Comparison of ENCODE assay signal across 17 cellular contexts in genomic region chr7:158302274-158303070, GRCh38.
DNase-seq lines count a peak whose midpoint lies in the region; ATAC-seq, FAIRE-seq and TF ChIP-seq lines count a peak whose summit lies in the region.
"Had no signal": no experiment of that assay in that cellular context is flagged by ENCODE, and none has a peak within 500 bp of the region (broad histone marks: within the 10 kb centered on the region; RNA-seq: fewer than 3 reads in every experiment).

No MANE protein-coding gene starts in this region.

- CTCF ChIA-PET in MCF 10A (lab: Yijun Ruan, JAX), result interaction anchor here (0.5 to 0.6 kb wide), 2 partner anchors 53 to 78 kb away, joined by 3 to 4 read pairs; no protein-coding TSS in a partner anchor

- no peak for FAIRE-seq in bronchial epithelial cell (lab: Jason Lieb, UNC)

- intact Hi-C loops in MCF 10A (cut with micrococcal nuclease) (no loop called here), breast epithelium (cut with DNase I; ENCODE audit: low total_unique reads) (loop anchor here (1.0 kb wide), 1 partner anchor 11 kb away; no protein-coding TSS in a partner anchor)

- H3K36me3 ChIP-seq in breast epithelium (no peaks in the 10 kb centered on the region), MG63 (no peaks in the 10 kb centered on the region), bronchial epithelial cell (ENCODE audit: control insufficient read depth, insufficient read depth, low read length) (no peaks in the 10 kb centered on the region)

- TF ChIP-seq POLR2A in breast epithelium (IDR thresholded peaks at IDR 0.05), result no peak

- H3K9me3 Mint-ChIP-seq in MCF 10A (ENCODE audit: unreplicated experiment), result peaks cover 15% of the 10 kb centered on the region
- H3K9me3 Mint-ChIP-seq in osteocyte (ENCODE audit: unreplicated experiment), result peaks cover 40% of the 10 kb centered on the region

- H3K4me3 ChIP-seq in breast epithelium (no peak overlapping the region), MG63 (no peak overlapping the region), bronchial epithelial cell (ENCODE audit: low read depth, low read length) (no peak overlapping the region)

- POLR2A ChIA-PET in MCF 10A (lab: Yijun Ruan, JAX), result interaction anchor here (0.6 kb wide), 1 partner anchor 411 kb away, joined by 3 read pairs; no protein-coding TSS in a partner anchor

- peaks cover 2 to 11% of the 10 kb centered on the region in 2 donors for H3K9me3 ChIP-seq in breast epithelium
- H3K9me3 ChIP-seq in MG63, result no peaks in the 10 kb centered on the region; the same call in 1 of the 2 replicates

- no peak overlapping the region for H3K27ac Mint-ChIP-seq in MCF 10A (ENCODE audit: low read depth, unreplicated experiment)
- H3K27ac Mint-ChIP-seq in osteocyte (ENCODE audit: unreplicated experiment), result no peak overlapping the region

- H3K4me1 Mint-ChIP-seq in MCF 10A (ENCODE audit: insufficient read depth, unreplicated experiment) (peaks cover 4% of the 10 kb centered on the region), osteocyte (ENCODE audit: unreplicated experiment) (no peaks in the 10 kb centered on the region)

- H3K4me3 Mint-ChIP-seq in MCF 10A (ENCODE audit: unreplicated experiment), result no peak overlapping the region
- H3K4me3 Mint-ChIP-seq in osteocyte (ENCODE audit: unreplicated experiment), result no peak overlapping the region

- BruUV-seq in MCF 10A (replicated peaks; lab: Mats Ljungman, UMichigan), result no TSS peak

- no peak for ATAC-seq in HG03045 (IDR thresholded peaks at IDR 0.05; ENCODE audit: unreplicated experiment)

- DNase-seq in MCF 10A (ENCODE audit: unreplicated experiment), result peak; percentile 16
- no peak for DNase-seq in breast epithelium (ENCODE audit: low spot score in 2 of 2)
- DNase-seq in MG63, result peak; percentile 13
- DNase-seq in bronchial epithelial cell (ENCODE audit: low read depth), result peak; percentile 26
- DNase-seq in osteocyte (ENCODE audit: extremely low spot score, unreplicated experiment), result peak; percentile 78
- no peak for DNase-seq in SK-N-DZ (ENCODE audit: low spot score)
- DNase-seq in activated T-cell treated with anti-CD3 and anti-CD28 coated beads for 4 hours, result no peak
- DNase-seq: COR-L47, KG1, NCI-H1417, NCI-H1930, NCI-H2171, NCI-H446 treated with DMSO at 0.1 percent for 48 hours, NCI-H774, SHP77 treated with DMSO at 0.1 percent for 48 hours had no signal

- H3K27ac ChIP-seq in breast epithelium, result no peak overlapping the region
- H3K27ac ChIP-seq: C4-2B had no signal

- no peaks in the 10 kb centered on the region for H3K27me3 Mint-ChIP-seq in MCF 10A (ENCODE audit: insufficient read depth, unreplicated experiment)
- no peaks in the 10 kb centered on the region for H3K27me3 Mint-ChIP-seq in osteocyte (ENCODE audit: unreplicated experiment)

- H3K4me1 ChIP-seq in breast epithelium, result no peaks in the 10 kb centered on the region

- H3K36me3 Mint-ChIP-seq in MCF 10A (ENCODE audit: insufficient read depth, unreplicated experiment), result peaks cover 12% of the 10 kb centered on the region
- H3K36me3 Mint-ChIP-seq in osteocyte (ENCODE audit: unreplicated experiment), result no peaks in the 10 kb centered on the region

- no peaks in the 10 kb centered on the region for H3K27me3 ChIP-seq in breast epithelium
- no peaks in the 10 kb centered on the region for H3K27me3 ChIP-seq in MG63
- no peaks in the 10 kb centered on the region for H3K27me3 ChIP-seq in bronchial epithelial cell (ENCODE audit: control insufficient read depth, insufficient read depth, low read length)

- TF ChIP-seq CTCF in MCF 10A (IDR thresholded peaks at IDR 0.05; ENCODE audit: unreplicated experiment) (no peak), breast epithelium (IDR thresholded peaks at IDR 0.05) (no peak), bronchial epithelial cell (IDR thresholded peaks at IDR 0.05; ENCODE audit: insufficient read depth, low read length, severe bottlenecking) (no peak), osteocyte (IDR thresholded peaks at IDR 0.05) (no peak)

Comparison
In these comparisons a context has a peak if more than half of its experiments do, and no peak if none do; other contexts are left out.
1. DNase-seq: peak in MCF 10A (single experiment), MG63 (single experiment), bronchial epithelial cell (single experiment) and osteocyte (single experiment); none in breast epithelium (0 of 2), SK-N-DZ (single experiment) and activated T-cell treated with anti-CD3 and anti-CD28 coated beads for 4 hours (single experiment).